Comparison of ENCODE assay signal across 19 cellular contexts in the genomic region with DNA sequence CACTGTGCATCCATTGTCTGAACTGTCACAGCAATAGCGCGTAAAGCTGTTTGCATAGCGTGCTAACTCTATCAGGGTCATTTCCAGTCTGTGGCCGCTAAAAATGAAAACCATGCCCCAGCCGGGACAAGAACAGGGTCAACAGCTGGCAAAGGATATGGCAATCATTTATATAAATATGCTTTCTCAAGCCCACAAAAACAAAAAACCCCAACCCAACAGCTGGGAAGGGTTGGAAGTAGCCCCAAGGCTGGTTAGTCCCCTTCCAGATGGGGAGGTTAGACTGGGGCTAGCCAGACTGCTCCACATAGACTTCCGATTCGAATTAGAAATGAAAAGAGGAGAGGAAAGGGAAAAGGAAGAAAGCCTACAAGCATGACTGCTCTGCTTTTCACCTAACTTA.
DNase-seq lines count a peak whose midpoint lies in the region; ATAC-seq and TF ChIP-seq lines count a peak whose summit lies in the region.
"Had no signal": no experiment of that assay in that cellular context is flagged by ENCODE, and none has a peak within 500 bp of the region (broad histone marks: within the 10 kb centered on the region; RNA-seq: fewer than 3 reads in every experiment).

No MANE protein-coding gene starts in this region.

- H3K23ac ChIP-seq in mesenchymal stem cell (ENCODE audit: low read length in 2 of 2) = no peak overlapping the region

- H3K79me1 ChIP-seq in mesenchymal stem cell (replicated peaks; ENCODE audit: low read length, poor library complexity, severe bottlenecking) = no peaks in the 10 kb centered on the region

- no peak overlapping the region for H3K14ac ChIP-seq in mesenchymal stem cell (ENCODE audit: low read length in 2 of 2)

- DNase-seq in LHCN-M2 (ENCODE audit: low read depth) (peak; percentile 90), choroid plexus epithelial cell (ENCODE audit: low read depth) (peak; percentile 13), mesenchymal stem cell (peak; percentile 44), upper lobe of right lung (no peak), head of caudate nucleus (no peak), SW 1271 (lab: John Stamatoyannopoulos, UW) (no peak)
- DNase-seq: activated B cell treated with CpG ODN at 0.5 μM for 24 hours; activated CD8-positive, alpha-beta memory T cell treated with anti-CD3 and anti-CD28 coated beads for 24 hours; activated effector memory CD4-positive, alpha-beta T cell treated with Interleukin-2 at 50 U/mL for 16 hours; CD4-positive, CD25-positive, alpha-beta regulatory T cell; mesendoderm; MV-4-11; nucleus accumbens; RPMI8226; stimulated activated CD4-positive, alpha-beta T cell treated with anti-CD3 and anti-CD28 coated beads, Interleukin-4, amount 100 ng/mL, for 1 hour; stimulated activated CD8-positive, alpha-beta memory T cell treated with anti-CD3 and anti-CD28 coated beads, Interleukin-4, amount 100 ng/mL, for 48 hours; T-helper 17 cell had no signal

- H3K36me3 ChIP-seq in mesenchymal stem cell (ENCODE audit: control insufficient read depth in 1 of 2, insufficient read depth in 2 of 2, low read depth in 1 of 2, low read length in 2 of 2) (no peaks in the 10 kb centered on the region), upper lobe of right lung (no peaks in the 10 kb centered on the region)
- H3K36me3 ChIP-seq: suprapubic skin had no signal

- H3K18ac ChIP-seq in mesenchymal stem cell (ENCODE audit: low read depth in 1 of 2, low read length in 2 of 2) = peak overlapping the region in 1 of 2 experiments; percentile 4

- peak; percentile 27 for ATAC-seq in upper lobe of right lung
- no peak for ATAC-seq in GM19035 (IDR thresholded peaks at IDR 0.05; ENCODE audit: unreplicated experiment)
- ATAC-seq: T-helper 17 cell had no signal

- H3K27me3 ChIP-seq in mesenchymal stem cell (ENCODE audit: control insufficient read depth in 1 of 2, insufficient read depth in 1 of 2, low read length in 2 of 2) = no peaks in the 10 kb centered on the region
- no peaks in the 10 kb centered on the region for H3K27me3 ChIP-seq in upper lobe of right lung
- H3K27me3 ChIP-seq: suprapubic skin had no signal

- no peak overlapping the region for H2BK5ac ChIP-seq in mesenchymal stem cell (ENCODE audit: low read depth, low read length, poor library complexity, severe bottlenecking)

- H3K9ac ChIP-seq in mesenchymal stem cell (ENCODE audit: low read length) = no peak overlapping the region

- H2AFZ ChIP-seq in mesenchymal stem cell (ENCODE audit: low read depth, low read length) = no peak overlapping the region

- H3K4ac ChIP-seq in mesenchymal stem cell (ENCODE audit: low read depth in 1 of 2, low read length in 2 of 2) = no peak overlapping the region

- H3K4me1 ChIP-seq in mesenchymal stem cell (ENCODE audit: control insufficient read depth, insufficient read depth, low read depth, low read length) (no peaks in the 10 kb centered on the region), upper lobe of right lung (peaks cover 18% of the 10 kb centered on the region)
- H3K4me1 ChIP-seq: suprapubic skin had no signal

- peak overlapping the region in 1 of 2 experiments; percentile 72 for H2BK12ac ChIP-seq in mesenchymal stem cell (ENCODE audit: low read length in 2 of 2)

- H3K9me3 ChIP-seq in mesenchymal stem cell (ENCODE audit: control insufficient read depth, low read length) (peaks cover 4% of the 10 kb centered on the region), upper lobe of right lung (no peaks in the 10 kb centered on the region)
- H3K9me3 ChIP-seq: suprapubic skin had no signal

- H2AK5ac ChIP-seq in mesenchymal stem cell (ENCODE audit: low read length, severe bottlenecking) = no peak overlapping the region

- no peak overlapping the region for H2BK15ac ChIP-seq in mesenchymal stem cell (ENCODE audit: low read depth, poor library complexity, severe bottlenecking)

- H3K27ac ChIP-seq in mesenchymal stem cell (ENCODE audit: low read length, poor library complexity, severe bottlenecking) = no peak overlapping the region
- H3K27ac ChIP-seq in upper lobe of right lung = peak overlapping the region; percentile 63
- H3K27ac ChIP-seq: suprapubic skin had no signal

- TF ChIP-seq CTCF in choroid plexus epithelial cell (conservative IDR thresholded peaks at IDR 0.05; ENCODE audit: low read depth, low read length) (no peak), upper lobe of right lung (IDR thresholded peaks at IDR 0.05) (no peak)

- intact Hi-C loops in upper lobe of right lung (cut with DNase I) = no loop called here
- intact Hi-C loops in head of caudate nucleus (cut with DNase I) = no loop called here

- peak overlapping the region; percentile 18 for H3K4me3 ChIP-seq in choroid plexus epithelial cell (ENCODE audit: low read depth, low read length)
- H3K4me3 ChIP-seq in mesenchymal stem cell (ENCODE audit: insufficient read depth in 1 of 2, low read depth in 1 of 2, low read length in 2 of 2) = no peak overlapping the region
- H3K4me3 ChIP-seq in upper lobe of right lung = no peak overlapping the region
- H3K4me3 ChIP-seq: suprapubic skin had no signal

- H2BK120ac ChIP-seq in mesenchymal stem cell (ENCODE audit: low read depth, low read length) = no peak overlapping the region

- no peak overlapping the region for H3K4me2 ChIP-seq in mesenchymal stem cell (ENCODE audit: low read length, poor library complexity, severe bottlenecking)

- WGBS in mesenchymal stem cell = 96% methylated on average over 6 of the region's 7 CpGs

- H4K8ac ChIP-seq in mesenchymal stem cell (ENCODE audit: low read length) = peak overlapping the region; percentile 63

- H4K91ac ChIP-seq in mesenchymal stem cell (ENCODE audit: low read length) = no peak overlapping the region

Comparison
In these comparisons a context has a peak if more than half of its experiments do, and no peak if none do; other contexts are left out.
1. DNase-seq: peak in LHCN-M2 (single experiment), choroid plexus epithelial cell (single experiment) and mesenchymal stem cell (single experiment); none in upper lobe of right lung (single experiment), head of caudate nucleus (0 of 42) and SW 1271 (0 of 2).